Comparison of ENCODE assay signal across 10 cellular contexts in the genomic region with DNA sequence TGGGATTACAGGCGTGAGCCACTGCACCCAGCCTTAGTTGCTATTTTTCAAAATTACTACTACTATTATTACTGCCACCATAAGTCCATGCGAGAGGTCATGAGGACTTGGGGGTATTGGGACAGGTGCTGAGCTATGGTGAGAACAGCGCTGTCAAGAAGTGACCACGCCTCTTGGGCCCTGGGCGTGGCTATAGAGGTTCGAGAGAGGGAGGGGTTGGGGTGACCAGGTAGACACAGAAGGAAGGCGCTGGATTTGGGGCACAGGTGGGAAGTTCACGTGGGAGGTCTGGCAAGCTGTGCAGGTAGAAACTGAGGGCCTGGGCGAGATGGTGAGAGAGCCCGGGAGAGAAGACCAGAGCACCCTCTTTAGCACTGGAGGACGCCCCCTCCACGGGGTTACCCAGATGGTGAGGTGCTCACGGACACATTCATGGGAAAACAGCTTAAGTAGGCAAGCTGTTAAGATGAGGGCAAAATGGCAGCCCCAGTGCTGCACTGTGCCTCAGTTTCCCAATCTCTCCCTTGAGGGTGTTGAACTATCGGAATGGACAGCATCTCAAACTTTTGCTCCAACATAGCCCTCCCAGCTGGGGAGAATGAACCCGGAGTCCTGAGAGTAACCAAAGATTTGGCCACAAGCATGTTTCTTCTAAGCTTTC.
A peak's percentile ranks its signal among the peaks of the same experiment; 100 is the strongest.
DNase-seq lines count a peak whose midpoint lies in the region; ATAC-seq, FAIRE-seq and TF ChIP-seq lines count a peak whose summit lies in the region.
"Had no signal": no experiment of that assay in that cellular context is flagged by ENCODE, and none has a peak within 500 bp of the region (broad histone marks: within the 10 kb centered on the region; RNA-seq: fewer than 3 reads in every experiment).

No MANE protein-coding gene starts in this region.

- H3K27me3 ChIP-seq in DOHH2 (ENCODE audit: control insufficient read depth, low read length) = peaks cover 3% of the 10 kb centered on the region
- H3K27me3 ChIP-seq in PC-3 (ENCODE audit: low read length) = no peaks in the 10 kb centered on the region
- H3K27me3 ChIP-seq: breast epithelium had no signal

- H4K20me1 ChIP-seq in DOHH2 (ENCODE audit: control insufficient read depth, insufficient read depth, low read depth, low read length) (no peaks in the 10 kb centered on the region), PC-3 (ENCODE audit: low read length) (no peaks in the 10 kb centered on the region)

- in situ Hi-C loops in KBM-7 (cut with MboI; ENCODE audit: low pct_unique_long_range_greater_than_20kb, low sequenced_read_pairs) = loop anchor here (25.0 kb wide), 1 partner anchor 454 kb away; no protein-coding TSS in a partner anchor

- TF ChIP-seq EP300 in A549 (IDR thresholded peaks at IDR 0.05) = no peak

- intact Hi-C loops in PC-3 (cut with micrococcal nuclease) = loop anchor here (1.0 to 2.0 kb wide), 3 partner anchors 76 to 142 kb away; no protein-coding TSS in a partner anchor

- H3K9me3 ChIP-seq in A549 (no peaks in the 10 kb centered on the region), DOHH2 (ENCODE audit: control insufficient read depth, insufficient read depth, low read length) (no peaks in the 10 kb centered on the region), PC-3 (ENCODE audit: low read length) (no peaks in the 10 kb centered on the region)
- H3K9me3 ChIP-seq: breast epithelium had no signal

- H3K36me3 ChIP-seq in DOHH2 (ENCODE audit: control insufficient read depth, low read length) (no peaks in the 10 kb centered on the region), PC-3 (ENCODE audit: low read depth, low read length) (no peaks in the 10 kb centered on the region)
- H3K36me3 ChIP-seq: breast epithelium had no signal

- no peak overlapping the region for H3K4me3 ChIP-seq in A549
- H3K4me3 ChIP-seq in DOHH2 (ENCODE audit: low read length) = no peak overlapping the region
- H3K4me3 ChIP-seq in PC-3 (ENCODE audit: low read length) = no peak overlapping the region
- H3K4me3 ChIP-seq: breast epithelium had no signal

- no peak for FAIRE-seq in A549 (lab: Jason Lieb, UNC)
- FAIRE-seq: endometrium had no signal

- peak overlapping the region; percentile 20; the same call in 2 of the 3 replicates for H3K4me2 ChIP-seq in A549
- peak overlapping the region; percentile 25; the same call in 1 of the 2 replicates for H3K4me2 ChIP-seq in DOHH2 (ENCODE audit: low read length)
- H3K4me2 ChIP-seq in PC-3 (ENCODE audit: low read length) = peak overlapping the region; percentile 21; the same call in 1 of the 2 replicates

- H3K79me2 ChIP-seq in DOHH2 (ENCODE audit: control insufficient read depth, low read length) = no peaks in the 10 kb centered on the region
- no peaks in the 10 kb centered on the region for H3K79me2 ChIP-seq in PC-3 (ENCODE audit: low read length)

- H3K9me2 ChIP-seq in DOHH2 (replicated peaks; ENCODE audit: control insufficient read depth, low read length) = no peaks in the 10 kb centered on the region
- no peaks in the 10 kb centered on the region for H3K9me2 ChIP-seq in PC-3 (replicated peaks; ENCODE audit: low read length)

- no TSS peak for BruUV-seq in PC-3 (replicated peaks; lab: Mats Ljungman, UMichigan)

- TF ChIP-seq POLR2A in A549 (IDR thresholded peaks at IDR 0.05; ENCODE audit: low read length) = no peak

- peaks cover 9% of the 10 kb centered on the region; the same call in 1 of the 3 replicates for H3K4me1 ChIP-seq in A549
- peaks cover 39% of the 10 kb centered on the region for H3K4me1 ChIP-seq in DOHH2 (ENCODE audit: control insufficient read depth, low read length)
- H3K4me1 ChIP-seq in PC-3 (ENCODE audit: insufficient read depth, low read length) = peaks cover 27% of the 10 kb centered on the region
- H3K4me1 ChIP-seq: breast epithelium had no signal

- H3K27ac ChIP-seq in A549 = no peak overlapping the region; a peak in 1 of 6 replicates
- no peak overlapping the region for H3K27ac ChIP-seq in DOHH2 (ENCODE audit: low read depth, low read length)
- no peak overlapping the region for H3K27ac ChIP-seq in PC-3 (ENCODE audit: low read length)
- H3K27ac ChIP-seq: breast epithelium had no signal

- no peak overlapping the region for H3K9ac ChIP-seq in PC-3 (ENCODE audit: low read length)

- H3F3A ChIP-seq in DOHH2 (ENCODE audit: control insufficient read depth, insufficient read depth) (no peaks in the 10 kb centered on the region), PC-3 (ENCODE audit: low read length, unreplicated experiment) (no peaks in the 10 kb centered on the region)

- no peak overlapping the region for H2AFZ ChIP-seq in PC-3 (ENCODE audit: low read length)

- TF ChIP-seq CTCF in A549 (IDR thresholded peaks at IDR 0.05) (no peak), DOHH2 (IDR thresholded peaks at IDR 0.05; ENCODE audit: low read depth, low read length, poor library complexity, severe bottlenecking) (no peak), PC-3 (conservative IDR thresholded peaks at IDR 0.05; ENCODE audit: low read depth, low read length) (no peak)

- CTCF ChIA-PET in A549 (lab: Yijun Ruan, JAX) = interaction anchor here (0.6 to 5.3 kb wide), 58 partner anchors 7 to 782 kb away, joined by 3 to 50 read pairs (median 4); no protein-coding TSS in a partner anchor
- CTCF ChIA-PET in PC-3 (lab: Charles Lee) = interaction anchor here (0.6 to 1.5 kb wide), 5 partner anchors 24 to 144 kb away, joined by 3 to 12 read pairs (median 4); no protein-coding TSS in a partner anchor

- WGBS in A549 (ENCODE audit: missing lambda C conversion rate) = 58% methylated on average over 15 of the region's 15 CpGs

- ATAC-seq in A549 (peak in 1 of 2 experiments; percentile 42; a peak in 3 of 6 replicates), PC-3 (no peak)

- DNase-seq in A549 (ENCODE audit: low read depth in 1 of 2, low spot score in 1 of 2) (no peak), PC-3 (no peak), iPS-NIHi7 (ENCODE audit: extremely low spot score) (peak; percentile 77), KBM-7 (no peak), NCI-H1694 (lab: John Stamatoyannopoulos, UW) (no peak), NCI-H2227 treated with DMSO at 0.1 percent for 48 hours (lab: John Stamatoyannopoulos, UW) (no peak)
- DNase-seq in activated CD8-positive, alpha-beta memory T cell treated with anti-CD3 and anti-CD28 coated beads for 24 hours = no peak

- no peak for TF ChIP-seq RAD21 in A549 (conservative IDR thresholded peaks at IDR 0.05 in 1 of 2, IDR thresholded peaks at IDR 0.05 in 1 of 2)

- POLR2A ChIA-PET in A549 (lab: Yijun Ruan, JAX) (interaction anchor here (0.9 to 1.0 kb wide), 2 partner anchors 144 to 330 kb away, joined by 3 read pairs; no protein-coding TSS in a partner anchor), PC-3 (lab: Charles Lee; ENCODE audit: unreplicated experiment) (no interaction called here)

TF ChIP-seq in A549, 52 proteins besides CTCF, POLR2A, EP300 and RAD21:
- TF ChIP-seq, protein P1, sequence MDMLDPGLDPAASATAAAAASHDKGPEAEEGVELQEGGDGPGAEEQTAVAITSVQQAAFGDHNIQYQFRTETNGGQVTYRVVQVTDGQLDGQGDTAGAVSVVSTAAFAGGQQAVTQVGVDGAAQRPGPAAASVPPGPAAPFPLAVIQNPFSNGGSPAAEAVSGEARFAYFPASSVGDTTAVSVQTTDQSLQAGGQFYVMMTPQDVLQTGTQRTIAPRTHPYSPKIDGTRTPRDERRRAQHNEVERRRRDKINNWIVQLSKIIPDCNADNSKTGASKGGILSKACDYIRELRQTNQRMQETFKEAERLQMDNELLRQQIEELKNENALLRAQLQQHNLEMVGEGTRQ (IDR thresholded peaks at IDR 0.05) = no peak
- TF ChIP-seq NR3C1 (IDR thresholded peaks at IDR 0.05) = no peak
- TF ChIP-seq POLR2AphosphoS2 (conservative IDR thresholded peaks at IDR 0.05; ENCODE audit: low read length) = no peak
- no peak for TF ChIP-seq RCOR1 (IDR thresholded peaks at IDR 0.05; ENCODE audit: low read depth, low read length)
- TF ChIP-seq, protein P2, sequence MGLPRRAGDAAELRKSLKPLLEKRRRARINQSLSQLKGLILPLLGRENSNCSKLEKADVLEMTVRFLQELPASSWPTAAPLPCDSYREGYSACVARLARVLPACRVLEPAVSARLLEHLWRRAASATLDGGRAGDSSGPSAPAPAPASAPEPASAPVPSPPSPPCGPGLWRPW (IDR thresholded peaks at IDR 0.05) = no peak
